16 cellular contexts compared by ENCODE assay signal in the genomic region with DNA sequence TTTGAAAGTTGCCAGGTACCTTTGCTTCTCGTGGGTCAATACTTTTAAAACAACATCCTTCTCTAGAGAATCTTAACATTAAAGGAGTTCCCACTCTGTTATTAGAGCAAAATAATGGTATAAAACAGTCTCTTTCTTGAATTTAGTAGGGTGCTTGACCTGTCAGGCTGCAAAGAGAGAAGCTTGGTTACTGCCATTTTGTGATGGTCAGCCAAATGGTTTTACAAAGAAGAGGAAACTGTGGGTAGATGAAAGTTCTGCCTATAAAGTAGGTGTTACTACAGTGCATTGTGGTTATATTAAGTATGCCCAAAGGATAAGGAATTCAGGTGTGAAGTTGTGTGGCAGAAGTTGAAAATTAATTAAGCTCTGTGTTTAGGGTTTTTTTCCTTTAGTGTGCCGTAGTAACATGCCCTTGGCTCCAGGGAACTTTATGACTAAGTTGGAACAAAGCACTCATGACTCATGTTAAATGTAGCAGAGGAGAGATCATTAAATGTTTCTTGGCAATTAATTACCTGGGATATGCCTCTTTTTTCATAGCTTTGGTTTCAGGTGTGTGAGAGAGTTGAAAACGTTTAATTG.
DNase-seq lines count a peak whose midpoint lies in the region; ATAC-seq, FAIRE-seq and TF ChIP-seq lines count a peak whose summit lies in the region.
"Had no signal": no experiment of that assay in that cellular context is flagged by ENCODE, and none has a peak within 500 bp of the region (broad histone marks: within the 10 kb centered on the region; RNA-seq: fewer than 3 reads in every experiment).

No MANE protein-coding gene starts in this region.

- FAIRE-seq in astrocyte (lab: Jason Lieb, UNC): peak; percentile 41
- FAIRE-seq: A549 had no signal

- H3K79me2 ChIP-seq in SK-N-SH (ENCODE audit: insufficient read depth) (no peaks in the 10 kb centered on the region), astrocyte (ENCODE audit: insufficient read depth, low read length) (no peaks in the 10 kb centered on the region)

- no peak overlapping the region for H3K4me3 Mint-ChIP-seq in astrocyte (ENCODE audit: unreplicated experiment)
- H3K4me3 Mint-ChIP-seq: activated CD8-positive, alpha-beta T cell treated with anti-CD3 and anti-CD28 coated beads, Interleukin-2, amount 10 ng/mL, durations not matched to agents 7 days and 5 days; IgD-negative memory B cell had no signal

- H3K9me3 Mint-ChIP-seq in astrocyte (ENCODE audit: unreplicated experiment): no peaks in the 10 kb centered on the region
- H3K9me3 Mint-ChIP-seq: IgD-negative memory B cell had no signal

- CTCF ChIA-PET in SK-N-SH (lab: Yijun Ruan, JAX): interaction anchor here (1.3 kb wide), 1 partner anchor 60 kb away, joined by 3 read pairs; no protein-coding TSS in a partner anchor

- H3K36me3 ChIP-seq in SK-N-SH (replicated peaks in 1 of 2; ENCODE audit: control insufficient read depth in 1 of 2, insufficient read depth in 2 of 2, low read length in 1 of 2) (no peaks in the 10 kb centered on the region), astrocyte (ENCODE audit: insufficient read depth, low read length) (no peaks in the 10 kb centered on the region), heart right ventricle (no peaks in the 10 kb centered on the region), testis (ENCODE audit: low read depth, missing control alignments) (no peaks in the 10 kb centered on the region)

- H3K4me2 ChIP-seq in SK-N-SH (no peak overlapping the region), astrocyte (ENCODE audit: low read length) (no peak overlapping the region)
- H3K4me2 ChIP-seq: A549 had no signal

- H2AFZ ChIP-seq in SK-N-SH (ENCODE audit: low read depth) (0 out of 2 replicates have a peak overlapping the region, but pooled peaks have one; percentile 32), astrocyte (ENCODE audit: low read depth, low read length) (peak overlapping the region; percentile 37)

- 0 out of 4 replicates have a peak, but pooled peaks of 1 of the 2 experiments have one; percentile 22 for TF ChIP-seq EP300 in SK-N-SH (IDR thresholded peaks at IDR 0.05; ENCODE audit: borderline replicate concordance in 1 of 2, low read depth in 1 of 2, low read length in 1 of 2)

- H3K4me1 Mint-ChIP-seq in astrocyte (ENCODE audit: low read depth, unreplicated experiment): peaks cover 5% of the 10 kb centered on the region

- POLR2A ChIA-PET in SK-N-SH (lab: Yijun Ruan, JAX): interaction anchor here (1.2 kb wide), 1 partner anchor 11 kb away, joined by 3 read pairs; no protein-coding TSS in a partner anchor

- H3K9ac ChIP-seq in SK-N-SH: no peak overlapping the region
- H3K9ac ChIP-seq in astrocyte (ENCODE audit: low read length): no peak overlapping the region

- no peaks in the 10 kb centered on the region for H3F3A ChIP-seq in SK-N-SH (replicated peaks; ENCODE audit: insufficient read depth)

- no peak overlapping the region for H3K27ac Mint-ChIP-seq in astrocyte (ENCODE audit: unreplicated experiment)
- H3K27ac Mint-ChIP-seq: activated CD8-positive, alpha-beta T cell treated with anti-CD3 and anti-CD28 coated beads, Interleukin-2, amount 10 ng/mL, durations not matched to agents 7 days and 5 days; IgD-negative memory B cell had no signal

- no peaks in the 10 kb centered on the region for H3K36me3 Mint-ChIP-seq in astrocyte (ENCODE audit: low read depth, unreplicated experiment)
- H3K36me3 Mint-ChIP-seq: IgD-negative memory B cell had no signal

- H3K4me3 ChIP-seq in SK-N-SH (ENCODE audit: low read depth in 2 of 2, low read length in 1 of 2): no peak overlapping the region
- no peak overlapping the region for H3K4me3 ChIP-seq in astrocyte (ENCODE audit: insufficient read depth, low read depth, low read length)
- no peak overlapping the region for H3K4me3 ChIP-seq in heart right ventricle
- no peak overlapping the region for H3K4me3 ChIP-seq in testis
- H3K4me3 ChIP-seq: A549 had no signal

- TF ChIP-seq RAD21 in SK-N-SH (IDR thresholded peaks at IDR 0.05; ENCODE audit: low read length): no peak

- no peaks in the 10 kb centered on the region for H3K9me2 ChIP-seq in SK-N-SH

- H3K9me3 ChIP-seq in SK-N-SH: no peaks in the 10 kb centered on the region
- no peaks in the 10 kb centered on the region for H3K9me3 ChIP-seq in astrocyte (ENCODE audit: insufficient read depth, low read depth, low read length)
- no peaks in the 10 kb centered on the region for H3K9me3 ChIP-seq in heart right ventricle
- no peaks in the 10 kb centered on the region for H3K9me3 ChIP-seq in testis
- H3K9me3 ChIP-seq: A549 had no signal

- WGBS in SK-N-SH (ENCODE audit: low lambda C conversion rate): 80% methylated on average over 3 of the region's 3 CpGs
- 85 to 90% methylated on average over 3 of the region's 3 CpGs for WGBS in heart right ventricle, 2 donors
- 63 to 68% methylated on average over 3 of the region's 3 CpGs for whole genome bisulfite sequencing in testis, 2 donors

- no peak overlapping the region for H3K27ac ChIP-seq in SK-N-SH (ENCODE audit: low read depth in 2 of 2, low read length in 1 of 2)
- no peak overlapping the region for H3K27ac ChIP-seq in astrocyte (ENCODE audit: low read depth, low read length)
- H3K27ac ChIP-seq in foreskin keratinocyte: peak overlapping the region; percentile 55
- no peak overlapping the region for H3K27ac ChIP-seq in heart right ventricle
- H3K27ac ChIP-seq in testis: no peak overlapping the region
- H3K27ac ChIP-seq: A549 had no signal

- no peaks in the 10 kb centered on the region for H4K20me1 ChIP-seq in SK-N-SH (ENCODE audit: insufficient read depth)
- no peaks in the 10 kb centered on the region for H4K20me1 ChIP-seq in astrocyte (ENCODE audit: insufficient read depth, low read length)

- no peak for TF ChIP-seq POLR2A in testis (IDR thresholded peaks at IDR 0.05)

- no peaks in the 10 kb centered on the region for H3K27me3 Mint-ChIP-seq in astrocyte (ENCODE audit: low read depth, unreplicated experiment)

- no peak for DNase-seq in SK-N-SH
- DNase-seq in astrocyte (ENCODE audit: low read depth): peak; percentile 71
- peak; percentile 73 to 82 for DNase-seq in foreskin keratinocyte
- DNase-seq in SW 1271 (lab: John Stamatoyannopoulos, UW): no peak
- DNase-seq in hepatic stellate cell (ENCODE audit: low spot score): no peak
- no peak for DNase-seq in heart right ventricle
- no peak for DNase-seq in testis
- DNase-seq: activated CD8-positive, alpha-beta T cell treated with anti-CD3 and anti-CD28 coated beads, Interleukin-2, amount 10 ng/mL, durations not matched to agents 7 days and 5 days; activated gamma-delta T cell; caudate nucleus; COR-L47; NCI-H1436 treated with DMSO at 0.1 percent for 48 hours; occipital lobe had no signal

- no peaks in the 10 kb centered on the region for H3K4me1 ChIP-seq in SK-N-SH (ENCODE audit: control insufficient read depth in 1 of 2, insufficient read depth in 2 of 2, low read depth in 1 of 2, low read length in 1 of 2)
- peaks cover 3% of the 10 kb centered on the region for H3K4me1 ChIP-seq in astrocyte (ENCODE audit: insufficient read depth, low read length)
- H3K4me1 ChIP-seq in foreskin keratinocyte: peaks cover 28% of the 10 kb centered on the region
- H3K4me1 ChIP-seq in heart right ventricle: no peaks in the 10 kb centered on the region
- H3K4me1 ChIP-seq in testis: no peaks in the 10 kb centered on the region

- no peaks in the 10 kb centered on the region for H3K27me3 ChIP-seq in SK-N-SH (ENCODE audit: insufficient read depth)
- H3K27me3 ChIP-seq in astrocyte (ENCODE audit: insufficient read depth, low read length): no peaks in the 10 kb centered on the region
- no peaks in the 10 kb centered on the region for H3K27me3 ChIP-seq in foreskin keratinocyte
- no peaks in the 10 kb centered on the region for H3K27me3 ChIP-seq in heart right ventricle
- no peaks in the 10 kb centered on the region for H3K27me3 ChIP-seq in testis

- intact Hi-C loops in heart right ventricle (cut with DNase I) (no loop called here), testis (cut with DNase I; ENCODE audit: low total_unique reads) (no loop called here)

- TF ChIP-seq CTCF in SK-N-SH (IDR thresholded peaks at IDR 0.05) (no peak), astrocyte (IDR thresholded peaks at IDR 0.05; ENCODE audit: insufficient read depth, low read depth, low read length) (no peak), foreskin keratinocyte (conservative IDR thresholded peaks at IDR 0.05) (no peak), heart right ventricle (IDR thresholded peaks at IDR 0.05) (no peak), testis (IDR thresholded peaks at IDR 0.05) (no peak)

- ATAC-seq in SK-N-SH treated with all-trans-retinoic acid at 6 μM for 48 hours (no peak), foreskin keratinocyte (peak; percentile 98), heart right ventricle (no peak)
- ATAC-seq: A549; activated CD8-positive, alpha-beta T cell treated with anti-CD3 and anti-CD28 coated beads, Interleukin-2, amount 10 ng/mL, durations not matched to agents 7 days and 5 days had no signal

TF ChIP-seq in SK-N-SH, 30 proteins besides CTCF, POLR2A, EP300 and RAD21:
- TF ChIP-seq FOSL2 (IDR thresholded peaks at IDR 0.05; ENCODE audit: borderline replicate concordance, low read depth) (peak; percentile 50; the same call in 1 of the 2 replicates), NFIC (IDR thresholded peaks at IDR 0.05; ENCODE audit: borderline replicate concordance) (peak; percentile 26; the same call in 1 of the 2 replicates), NRF1 (IDR thresholded peaks at IDR 0.05; ENCODE audit: low read depth, low read length) (no peak), GATA2 (CRISPR knock-in tag; IDR thresholded peaks at IDR 0.05) (no peak), SMC3 (IDR thresholded peaks at IDR 0.05; ENCODE audit: low read depth, low read length) (no peak)
TF ChIP-seq in SK-N-SH: peak in this region for 2.

TF ChIP-seq in SK-N-SH treated with all-trans-retinoic acid at 6 μM for 48 hours, 23 proteins besides CTCF, POLR2A, EP300 and RAD21 (continues in another document):
- no peak for TF ChIP-seq RARB (CRISPR knock-in tag; IDR thresholded peaks at IDR 0.05)
- TF ChIP-seq ZNF565 (CRISPR knock-in tag; conservative IDR thresholded peaks at IDR 0.05; ENCODE audit: low read depth): no peak
- no peak for TF ChIP-seq ZNF8 (CRISPR knock-in tag; IDR thresholded peaks at IDR 0.05)
- TF ChIP-seq TCF4 (CRISPR knock-in tag; IDR thresholded peaks at IDR 0.05; ENCODE audit: borderline replicate concordance): no peak
- TF ChIP-seq ZC3H10 (CRISPR knock-in tag; IDR thresholded peaks at IDR 0.05): no peak
- no peak for TF ChIP-seq SNAI2 (CRISPR knock-in tag; IDR thresholded peaks at IDR 0.05)

Comparison
In these comparisons a context has a peak if more than half of its experiments do, and no peak if none do; other contexts are left out.
1. DNase-seq: peak in astrocyte (single experiment) and foreskin keratinocyte (2 of 2); none in SK-N-SH (single experiment), SW 1271 (0 of 2), hepatic stellate cell (single experiment), heart right ventricle (0 of 2) and testis (single experiment).